Comparison of ENCODE assay signal across 1 cellular context in genomic region chr5:56358703-56359428, GRCh38.
TF ChIP-seq lines count a peak whose summit lies in the region.

No MANE protein-coding gene starts in this region.

TF ChIP-seq in HepG2, 621 proteins besides CTCF, POLR2A, EP300 and RAD21 (continued from another document and continues in another):
- TF ChIP-seq, protein P1, sequence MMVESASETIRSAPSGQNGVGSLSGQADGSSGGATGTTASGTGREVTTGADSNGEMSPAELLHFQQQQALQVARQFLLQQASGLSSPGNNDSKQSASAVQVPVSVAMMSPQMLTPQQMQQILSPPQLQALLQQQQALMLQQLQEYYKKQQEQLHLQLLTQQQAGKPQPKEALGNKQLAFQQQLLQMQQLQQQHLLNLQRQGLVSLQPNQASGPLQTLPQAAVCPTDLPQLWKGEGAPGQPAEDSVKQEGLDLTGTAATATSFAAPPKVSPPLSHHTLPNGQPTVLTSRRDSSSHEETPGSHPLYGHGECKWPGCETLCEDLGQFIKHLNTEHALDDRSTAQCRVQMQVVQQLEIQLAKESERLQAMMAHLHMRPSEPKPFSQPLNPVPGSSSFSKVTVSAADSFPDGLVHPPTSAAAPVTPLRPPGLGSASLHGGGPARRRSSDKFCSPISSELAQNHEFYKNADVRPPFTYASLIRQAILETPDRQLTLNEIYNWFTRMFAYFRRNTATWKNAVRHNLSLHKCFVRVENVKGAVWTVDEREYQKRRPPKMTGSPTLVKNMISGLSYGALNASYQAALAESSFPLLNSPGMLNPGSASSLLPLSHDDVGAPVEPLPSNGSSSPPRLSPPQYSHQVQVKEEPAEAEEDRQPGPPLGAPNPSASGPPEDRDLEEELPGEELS (CRISPR knock-in tag; IDR thresholded peaks at IDR 0.05), result peak; percentile 88
- no peak for TF ChIP-seq ZNF569 (CRISPR knock-in tag; IDR thresholded peaks at IDR 0.05; ENCODE audit: borderline replicate concordance)
- no peak for TF ChIP-seq ZMAT5 (CRISPR knock-in tag; IDR thresholded peaks at IDR 0.05; ENCODE audit: borderline replicate concordance, low read depth)
- TF ChIP-seq ZFP36L1 (CRISPR knock-in tag; IDR thresholded peaks at IDR 0.05), result no peak
- TF ChIP-seq ZC3H13 (CRISPR knock-in tag; IDR thresholded peaks at IDR 0.05), result peak; percentile 70; the same call in 1 of the 2 replicates
- peak; percentile 54 for TF ChIP-seq PHF5A (CRISPR knock-in tag; IDR thresholded peaks at IDR 0.05; ENCODE audit: low read depth, unreplicated experiment)
- TF ChIP-seq HMGA1 (CRISPR knock-in tag; conservative IDR thresholded peaks at IDR 0.05), result no peak
- no peak for TF ChIP-seq ZSCAN21 (CRISPR knock-in tag; IDR thresholded peaks at IDR 0.05; ENCODE audit: borderline replicate concordance)
- TF ChIP-seq ZNF749 (CRISPR knock-in tag; IDR thresholded peaks at IDR 0.05; ENCODE audit: borderline replicate concordance), result peak; percentile 40; the same call in 1 of the 2 replicates
- no peak for TF ChIP-seq ELK4 (CRISPR knock-in tag; IDR thresholded peaks at IDR 0.05; ENCODE audit: borderline replicate concordance)
- no peak for TF ChIP-seq ZNF550 (CRISPR knock-in tag; IDR thresholded peaks at IDR 0.05; ENCODE audit: borderline replicate concordance)
- no peak for TF ChIP-seq IKZF1 (IDR thresholded peaks at IDR 0.05)
- peak; percentile 79 for TF ChIP-seq PPARG (CRISPR knock-in tag; conservative IDR thresholded peaks at IDR 0.05)
- peak; percentile 65 for TF ChIP-seq YEATS4 (CRISPR knock-in tag; IDR thresholded peaks at IDR 0.05; ENCODE audit: borderline replicate concordance)
- no peak for TF ChIP-seq NCOA5 (CRISPR knock-in tag; IDR thresholded peaks at IDR 0.05)
- TF ChIP-seq PAWR (CRISPR knock-in tag; IDR thresholded peaks at IDR 0.05; ENCODE audit: borderline replicate concordance), result no peak
- no peak for TF ChIP-seq ZNF629 (CRISPR knock-in tag; conservative IDR thresholded peaks at IDR 0.05)
- peak; percentile 72 for TF ChIP-seq ZNF263 (CRISPR knock-in tag; IDR thresholded peaks at IDR 0.05)
- TF ChIP-seq SNRNP70 (IDR thresholded peaks at IDR 0.05; ENCODE audit: low read depth, low read length), result no peak
- TF ChIP-seq STAT6 (CRISPR knock-in tag; IDR thresholded peaks at IDR 0.05; ENCODE audit: borderline replicate concordance), result peak; percentile 86
- no peak for TF ChIP-seq NBN (conservative IDR thresholded peaks at IDR 0.05)
- TF ChIP-seq, protein P2, sequence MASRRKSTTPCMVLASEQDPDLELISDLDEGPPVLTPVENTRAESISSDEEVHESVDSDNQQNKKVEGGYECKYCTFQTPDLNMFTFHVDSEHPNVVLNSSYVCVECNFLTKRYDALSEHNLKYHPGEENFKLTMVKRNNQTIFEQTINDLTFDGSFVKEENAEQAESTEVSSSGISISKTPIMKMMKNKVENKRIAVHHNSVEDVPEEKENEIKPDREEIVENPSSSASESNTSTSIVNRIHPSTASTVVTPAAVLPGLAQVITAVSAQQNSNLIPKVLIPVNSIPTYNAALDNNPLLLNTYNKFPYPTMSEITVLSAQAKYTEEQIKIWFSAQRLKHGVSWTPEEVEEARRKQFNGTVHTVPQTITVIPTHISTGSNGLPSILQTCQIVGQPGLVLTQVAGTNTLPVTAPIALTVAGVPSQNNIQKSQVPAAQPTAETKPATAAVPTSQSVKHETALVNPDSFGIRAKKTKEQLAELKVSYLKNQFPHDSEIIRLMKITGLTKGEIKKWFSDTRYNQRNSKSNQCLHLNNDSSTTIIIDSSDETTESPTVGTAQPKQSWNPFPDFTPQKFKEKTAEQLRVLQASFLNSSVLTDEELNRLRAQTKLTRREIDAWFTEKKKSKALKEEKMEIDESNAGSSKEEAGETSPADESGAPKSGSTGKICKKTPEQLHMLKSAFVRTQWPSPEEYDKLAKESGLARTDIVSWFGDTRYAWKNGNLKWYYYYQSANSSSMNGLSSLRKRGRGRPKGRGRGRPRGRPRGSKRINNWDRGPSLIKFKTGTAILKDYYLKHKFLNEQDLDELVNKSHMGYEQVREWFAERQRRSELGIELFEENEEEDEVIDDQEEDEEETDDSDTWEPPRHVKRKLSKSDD (CRISPR knock-in tag; IDR thresholded peaks at IDR 0.05; ENCODE audit: low read depth), result no peak; the same call in 1 of the 2 replicates
- peak; percentile 65; the same call in 1 of the 2 replicates for TF ChIP-seq ZNF788 (CRISPR knock-in tag; IDR thresholded peaks at IDR 0.05; ENCODE audit: borderline replicate concordance)
- no peak for TF ChIP-seq SRSF1 (optimal IDR thresholded peaks at IDR 0.05; ENCODE audit: low read depth, low read length)
- TF ChIP-seq BCLAF1 (IDR thresholded peaks at IDR 0.05), result no peak
- TF ChIP-seq THAP11 (CRISPR knock-in tag; IDR thresholded peaks at IDR 0.05), result no peak; the same call in 1 of the 2 replicates
- TF ChIP-seq SMAD3 (CRISPR knock-in tag; IDR thresholded peaks at IDR 0.05), result peak; percentile 80
- TF ChIP-seq MAF1 (CRISPR knock-in tag; IDR thresholded peaks at IDR 0.05; ENCODE audit: borderline replicate concordance), result no peak
- no peak; the same call in 1 of the 2 replicates for TF ChIP-seq DR1 (CRISPR knock-in tag; IDR thresholded peaks at IDR 0.05)
- no peak for TF ChIP-seq TRAFD1 (CRISPR knock-in tag; IDR thresholded peaks at IDR 0.05; ENCODE audit: borderline replicate concordance)
- no peak for TF ChIP-seq TEAD2 (CRISPR knock-in tag; IDR thresholded peaks at IDR 0.05)
- TF ChIP-seq ZNF615 (CRISPR knock-in tag; IDR thresholded peaks at IDR 0.05; ENCODE audit: borderline replicate concordance), result no peak
- TF ChIP-seq ZNF160 (CRISPR knock-in tag; IDR thresholded peaks at IDR 0.05), result no peak
- no peak for TF ChIP-seq ZNF672 (CRISPR knock-in tag; IDR thresholded peaks at IDR 0.05)
- TF ChIP-seq ZNF761 (CRISPR knock-in tag; conservative IDR thresholded peaks at IDR 0.05), result peak; percentile 61; the same call in 1 of the 2 replicates
- peak; percentile 98 for TF ChIP-seq ISL2 (CRISPR knock-in tag; IDR thresholded peaks at IDR 0.05)
- TF ChIP-seq TP53 (CRISPR knock-in tag; conservative IDR thresholded peaks at IDR 0.05), result no peak
- TF ChIP-seq CREB1 (IDR thresholded peaks at IDR 0.05), result 0 out of 2 replicates have a peak, but pooled peaks have one; percentile 6
- peak; percentile 45; the same call in 1 of the 2 replicates for TF ChIP-seq CREB1 (CRISPR knock-in tag; IDR thresholded peaks at IDR 0.05)
- TF ChIP-seq ZNF333 (CRISPR knock-in tag; IDR thresholded peaks at IDR 0.05; ENCODE audit: borderline replicate concordance), result no peak
- peak; percentile 29; the same call in 1 of the 2 replicates for TF ChIP-seq JUND (CRISPR knock-in tag; IDR thresholded peaks at IDR 0.05)
- TF ChIP-seq, protein P3, sequence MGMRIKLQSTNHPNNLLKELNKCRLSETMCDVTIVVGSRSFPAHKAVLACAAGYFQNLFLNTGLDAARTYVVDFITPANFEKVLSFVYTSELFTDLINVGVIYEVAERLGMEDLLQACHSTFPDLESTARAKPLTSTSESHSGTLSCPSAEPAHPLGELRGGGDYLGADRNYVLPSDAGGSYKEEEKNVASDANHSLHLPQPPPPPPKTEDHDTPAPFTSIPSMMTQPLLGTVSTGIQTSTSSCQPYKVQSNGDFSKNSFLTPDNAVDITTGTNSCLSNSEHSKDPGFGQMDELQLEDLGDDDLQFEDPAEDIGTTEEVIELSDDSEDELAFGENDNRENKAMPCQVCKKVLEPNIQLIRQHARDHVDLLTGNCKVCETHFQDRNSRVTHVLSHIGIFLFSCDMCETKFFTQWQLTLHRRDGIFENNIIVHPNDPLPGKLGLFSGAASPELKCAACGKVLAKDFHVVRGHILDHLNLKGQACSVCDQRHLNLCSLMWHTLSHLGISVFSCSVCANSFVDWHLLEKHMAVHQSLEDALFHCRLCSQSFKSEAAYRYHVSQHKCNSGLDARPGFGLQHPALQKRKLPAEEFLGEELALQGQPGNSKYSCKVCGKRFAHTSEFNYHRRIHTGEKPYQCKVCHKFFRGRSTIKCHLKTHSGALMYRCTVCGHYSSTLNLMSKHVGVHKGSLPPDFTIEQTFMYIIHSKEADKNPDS (CRISPR knock-in tag; IDR thresholded peaks at IDR 0.05), result 0 out of 2 replicates have a peak, but pooled peaks have one; percentile 52
- no peak for TF ChIP-seq PRPF4 (IDR thresholded peaks at IDR 0.05; ENCODE audit: low read depth, low read length, poor library complexity, severe bottlenecking)
- no peak for TF ChIP-seq RFX1 (IDR thresholded peaks at IDR 0.05)
- no peak for TF ChIP-seq MATR3 (CRISPR knock-in tag; IDR thresholded peaks at IDR 0.05)
- TF ChIP-seq, protein P4, sequence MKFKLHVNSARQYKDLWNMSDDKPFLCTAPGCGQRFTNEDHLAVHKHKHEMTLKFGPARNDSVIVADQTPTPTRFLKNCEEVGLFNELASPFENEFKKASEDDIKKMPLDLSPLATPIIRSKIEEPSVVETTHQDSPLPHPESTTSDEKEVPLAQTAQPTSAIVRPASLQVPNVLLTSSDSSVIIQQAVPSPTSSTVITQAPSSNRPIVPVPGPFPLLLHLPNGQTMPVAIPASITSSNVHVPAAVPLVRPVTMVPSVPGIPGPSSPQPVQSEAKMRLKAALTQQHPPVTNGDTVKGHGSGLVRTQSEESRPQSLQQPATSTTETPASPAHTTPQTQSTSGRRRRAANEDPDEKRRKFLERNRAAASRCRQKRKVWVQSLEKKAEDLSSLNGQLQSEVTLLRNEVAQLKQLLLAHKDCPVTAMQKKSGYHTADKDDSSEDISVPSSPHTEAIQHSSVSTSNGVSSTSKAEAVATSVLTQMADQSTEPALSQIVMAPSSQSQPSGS (CRISPR knock-in tag; IDR thresholded peaks at IDR 0.05), result peak; percentile 64
- TF ChIP-seq ZFYVE20 (CRISPR knock-in tag; IDR thresholded peaks at IDR 0.05; ENCODE audit: borderline replicate concordance, low read depth), result no peak
- TF ChIP-seq ZNF678 (CRISPR knock-in tag; IDR thresholded peaks at IDR 0.05), result 0 out of 2 replicates have a peak, but pooled peaks have one; percentile 43
- TF ChIP-seq HOXD1 (CRISPR knock-in tag; IDR thresholded peaks at IDR 0.05), result no peak
- no peak for TF ChIP-seq ZKSCAN8 (CRISPR knock-in tag; IDR thresholded peaks at IDR 0.05; ENCODE audit: borderline replicate concordance)
- peak; percentile 82 for TF ChIP-seq POLR2G (IDR thresholded peaks at IDR 0.05; ENCODE audit: low read depth, low read length)
- TF ChIP-seq CEBPG (CRISPR knock-in tag; IDR thresholded peaks at IDR 0.05), result peak; percentile 84
- 0 out of 2 replicates have a peak, but pooled peaks have one; percentile 30 for TF ChIP-seq ZNF205 (CRISPR knock-in tag; IDR thresholded peaks at IDR 0.05)
- TF ChIP-seq ZFP90 (CRISPR knock-in tag; IDR thresholded peaks at IDR 0.05; ENCODE audit: borderline replicate concordance), result 0 out of 2 replicates have a peak, but pooled peaks have one; percentile 72
